Comparison of ENCODE assay signal across 8 cellular contexts in the genomic region with DNA sequence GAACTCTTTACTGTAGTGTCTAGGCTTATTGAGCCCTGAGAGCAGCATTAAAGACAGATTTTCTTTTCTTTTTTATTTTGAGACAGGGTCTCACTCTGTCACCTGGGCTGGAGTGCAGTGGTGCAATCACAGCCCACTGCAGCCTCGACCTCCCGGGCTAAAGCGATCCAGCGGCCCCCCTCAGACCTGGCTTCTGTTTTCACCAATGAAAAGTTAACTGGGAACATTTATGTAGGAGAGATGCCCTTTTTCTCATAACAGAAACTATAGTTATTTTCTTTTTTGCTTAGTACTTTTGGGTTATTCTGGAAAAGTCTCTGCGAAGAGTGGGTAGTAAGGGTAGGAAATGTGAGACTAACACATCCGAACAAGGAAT. TPM values are rescaled to one million over a fixed set of nuclear protein-coding genes. Genes with fewer than 3 reads are reported as not detected.
A peak's percentile ranks its signal among the peaks of the same experiment; 100 is the strongest.
DNase-seq lines count a peak whose midpoint lies in the region; TF ChIP-seq lines count a peak whose summit lies in the region.

No MANE protein-coding gene starts in this region.

- H3K27ac ChIP-seq in effector memory CD4-positive, alpha-beta T cell (ENCODE audit: insufficient read depth, low read length, poor library complexity, severe bottlenecking), result peak overlapping the region; percentile 75
- H3K27ac ChIP-seq in neural cell (ENCODE audit: low read length), result no peak overlapping the region

- no peak for TF ChIP-seq CTCF in BE2C (IDR thresholded peaks at IDR 0.05; ENCODE audit: low read depth, low read length)
- TF ChIP-seq CTCF in neural cell (IDR thresholded peaks at IDR 0.05; ENCODE audit: poor library complexity, severe bottlenecking), result no peak

- TF ChIP-seq RAD21 in neural cell (conservative IDR thresholded peaks at IDR 0.05), result no peak

- H3K27me3 ChIP-seq in BE2C (no peaks in the 10 kb centered on the region), NT2/D1 (ENCODE audit: insufficient read depth, insufficient read length) (no peaks in the 10 kb centered on the region), neural cell (ENCODE audit: insufficient read depth, low read depth, low read length) (no peaks in the 10 kb centered on the region)
- no peaks in the 10 kb centered on the region for H3K27me3 ChIP-seq in effector memory CD4-positive, alpha-beta T cell (replicated peaks; ENCODE audit: control insufficient read depth, insufficient read depth, low read length, poor library complexity, severe bottlenecking)

- no peak for TF ChIP-seq EP300 in neural cell (conservative IDR thresholded peaks at IDR 0.05; ENCODE audit: poor library complexity, severe bottlenecking)

- no peak for DNase-seq in BE2C
- DNase-seq in NT2/D1 (ENCODE audit: low read depth, low spot score), result no peak
- DNase-seq in effector memory CD4-positive, alpha-beta T cell, result no peak
- no peak for DNase-seq in retina
- DNase-seq in stimulated activated CD4-positive, alpha-beta T cell treated with anti-CD3 and anti-CD28 coated beads, Interleukin-4, amount 100 ng/mL, for 24 hours, result no peak
- no peak for DNase-seq in dermis blood vessel endothelial cell
- no peak for DNase-seq in NCI-H446 treated with DMSO at 0.1 percent for 48 hours (lab: John Stamatoyannopoulos, UW)

- H3K36me3 ChIP-seq in BE2C (peaks cover 1% of the 10 kb centered on the region), NT2/D1 (ENCODE audit: insufficient read depth, insufficient read length, low read length) (peaks cover 18% of the 10 kb centered on the region), neural cell (ENCODE audit: insufficient read depth, low read length) (no peaks in the 10 kb centered on the region)
- H3K36me3 ChIP-seq in effector memory CD4-positive, alpha-beta T cell (ENCODE audit: control insufficient read depth, insufficient read depth, low read length), result no peaks in the 10 kb centered on the region

- H3K9me3 ChIP-seq in BE2C (no peaks in the 10 kb centered on the region), NT2/D1 (ENCODE audit: insufficient read depth, low read length) (no peaks in the 10 kb centered on the region), neural cell (ENCODE audit: low read length) (no peaks in the 10 kb centered on the region)
- no peaks in the 10 kb centered on the region for H3K9me3 ChIP-seq in effector memory CD4-positive, alpha-beta T cell (ENCODE audit: control insufficient read depth, low read length)

- no peaks in the 10 kb centered on the region for H3K9me2 ChIP-seq in neural cell (ENCODE audit: insufficient read depth, low read length)

- peaks cover 39% of the 10 kb centered on the region for H3K79me2 ChIP-seq in neural cell (replicated peaks; ENCODE audit: insufficient read depth, low read length)

- H3K4me1 ChIP-seq in BE2C (peaks cover 3% of the 10 kb centered on the region; the same call in 1 of the 2 replicates), NT2/D1 (ENCODE audit: insufficient read depth, insufficient read length) (peaks cover 4% of the 10 kb centered on the region)
- peaks cover 25% of the 10 kb centered on the region for H3K4me1 ChIP-seq in effector memory CD4-positive, alpha-beta T cell (ENCODE audit: control insufficient read depth, insufficient read depth, low read length, poor library complexity, severe bottlenecking)

- peak overlapping the region; percentile 89 for H3K4me3 ChIP-seq in BE2C (ENCODE audit: low read depth, low read length)
- H3K4me3 ChIP-seq in NT2/D1 (ENCODE audit: insufficient read length, low read depth), result peak overlapping the region; percentile 68
- H3K4me3 ChIP-seq in effector memory CD4-positive, alpha-beta T cell (ENCODE audit: insufficient read depth, low read depth, low read length, poor library complexity, severe bottlenecking), result peak overlapping the region; percentile 80
- H3K4me3 ChIP-seq in neural cell (ENCODE audit: low read length), result peak overlapping the region; percentile 93

- no peak overlapping the region for H2AFZ ChIP-seq in neural cell (ENCODE audit: low read depth, low read length)

- H3K9ac ChIP-seq in NT2/D1 (ENCODE audit: insufficient read length, low read depth), result peak overlapping the region; percentile 92
- H3K9ac ChIP-seq in neural cell (ENCODE audit: low read length), result peak overlapping the region; percentile 79

- peak overlapping the region; percentile 72 for H3K4me2 ChIP-seq in neural cell (ENCODE audit: low read length)

- peaks cover 5% of the 10 kb centered on the region for H4K20me1 ChIP-seq in neural cell (ENCODE audit: insufficient read depth)

- H3F3A ChIP-seq in neural cell (ENCODE audit: insufficient read depth, low read length, poor library complexity, severe bottlenecking), result peaks cover 3% of the 10 kb centered on the region

TF ChIP-seq in neural cell, 6 proteins besides CTCF, POLR2A, EP300 and RAD21:
- TF ChIP-seq MXI1 (conservative IDR thresholded peaks at IDR 0.05; ENCODE audit: poor library complexity, severe bottlenecking) (no peak), TAF1 (IDR thresholded peaks at IDR 0.05; ENCODE audit: low read depth) (no peak), SMC3 (conservative IDR thresholded peaks at IDR 0.05; ENCODE audit: poor library complexity) (no peak), EZH2 (IDR thresholded peaks at IDR 0.05; ENCODE audit: borderline replicate concordance, insufficient read depth, low read length, poor library complexity, severe bottlenecking) (no peak), POLR2AphosphoS5 (IDR thresholded peaks at IDR 0.05) (no peak)
- TF ChIP-seq, protein P1, sequence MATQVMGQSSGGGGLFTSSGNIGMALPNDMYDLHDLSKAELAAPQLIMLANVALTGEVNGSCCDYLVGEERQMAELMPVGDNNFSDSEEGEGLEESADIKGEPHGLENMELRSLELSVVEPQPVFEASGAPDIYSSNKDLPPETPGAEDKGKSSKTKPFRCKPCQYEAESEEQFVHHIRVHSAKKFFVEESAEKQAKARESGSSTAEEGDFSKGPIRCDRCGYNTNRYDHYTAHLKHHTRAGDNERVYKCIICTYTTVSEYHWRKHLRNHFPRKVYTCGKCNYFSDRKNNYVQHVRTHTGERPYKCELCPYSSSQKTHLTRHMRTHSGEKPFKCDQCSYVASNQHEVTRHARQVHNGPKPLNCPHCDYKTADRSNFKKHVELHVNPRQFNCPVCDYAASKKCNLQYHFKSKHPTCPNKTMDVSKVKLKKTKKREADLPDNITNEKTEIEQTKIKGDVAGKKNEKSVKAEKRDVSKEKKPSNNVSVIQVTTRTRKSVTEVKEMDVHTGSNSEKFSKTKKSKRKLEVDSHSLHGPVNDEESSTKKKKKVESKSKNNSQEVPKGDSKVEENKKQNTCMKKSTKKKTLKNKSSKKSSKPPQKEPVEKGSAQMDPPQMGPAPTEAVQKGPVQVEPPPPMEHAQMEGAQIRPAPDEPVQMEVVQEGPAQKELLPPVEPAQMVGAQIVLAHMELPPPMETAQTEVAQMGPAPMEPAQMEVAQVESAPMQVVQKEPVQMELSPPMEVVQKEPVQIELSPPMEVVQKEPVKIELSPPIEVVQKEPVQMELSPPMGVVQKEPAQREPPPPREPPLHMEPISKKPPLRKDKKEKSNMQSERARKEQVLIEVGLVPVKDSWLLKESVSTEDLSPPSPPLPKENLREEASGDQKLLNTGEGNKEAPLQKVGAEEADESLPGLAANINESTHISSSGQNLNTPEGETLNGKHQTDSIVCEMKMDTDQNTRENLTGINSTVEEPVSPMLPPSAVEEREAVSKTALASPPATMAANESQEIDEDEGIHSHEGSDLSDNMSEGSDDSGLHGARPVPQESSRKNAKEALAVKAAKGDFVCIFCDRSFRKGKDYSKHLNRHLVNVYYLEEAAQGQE (IDR thresholded peaks at IDR 0.05; ENCODE audit: borderline replicate concordance), result no peak

RNA-seq across cellular contexts. Expression of a gene that starts 1.5 kb away (rescaled TPM):
- 64.2 TPM for polyA plus RNA-seq in BE2C (2012; ENCODE audit: insufficient read depth, insufficient read length, low read depth)
- polyA plus RNA-seq in neural cell, result 73.1 and 79.7 TPM in 2 replicates
- polyA minus RNA-seq in neural cell, result 59.9 and 73.6 TPM in 2 replicates
- 23.3 and 44.8 TPM in 2 replicates for total RNA-seq in dermis blood vessel endothelial cell

RNA-seq across cellular contexts. Expression of a gene that starts 10.1 kb away (rescaled TPM):
- 36.7 TPM for polyA plus RNA-seq in BE2C (2012; ENCODE audit: insufficient read depth, insufficient read length, low read depth)
- polyA plus RNA-seq in neural cell, result 20.6 and 23.8 TPM in 2 replicates
- 25.9 and 38.7 TPM in 2 replicates for polyA minus RNA-seq in neural cell
- 24.4 and 36.1 TPM in 2 replicates for total RNA-seq in dermis blood vessel endothelial cell
